Comparison of ENCODE assay signal across 8 cellular contexts in the genomic region with DNA sequence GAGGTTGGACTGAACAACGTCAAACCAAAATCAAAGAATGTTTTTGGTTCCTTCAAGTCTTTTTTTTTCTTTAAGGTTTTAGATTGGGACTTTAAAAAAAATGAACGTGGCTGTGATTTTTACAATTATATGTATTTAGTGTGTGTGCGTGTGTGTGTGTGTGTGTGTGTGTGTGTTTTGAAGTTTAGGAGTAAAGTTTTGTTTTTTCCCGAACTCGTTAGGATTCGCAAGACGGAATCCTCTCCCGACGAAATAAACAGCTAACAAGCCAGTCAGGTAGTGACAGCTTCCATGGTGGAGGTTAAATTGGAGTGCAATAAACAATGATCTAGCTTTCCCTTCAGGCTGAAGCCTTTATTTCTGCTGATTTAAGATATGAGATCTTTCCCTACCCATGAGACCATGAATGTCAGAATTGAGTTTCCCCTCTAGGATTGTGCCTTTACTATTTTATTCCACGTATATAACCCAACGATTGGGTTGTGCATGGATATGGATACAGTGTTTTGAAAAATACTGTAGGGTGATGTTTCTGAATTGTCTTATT. TPM values are rescaled to one million over a fixed set of nuclear protein-coding genes. Genes with fewer than 3 reads are reported as not detected.
DNase-seq lines count a peak whose midpoint lies in the region; ATAC-seq and TF ChIP-seq lines count a peak whose summit lies in the region.

No MANE protein-coding gene starts in this region.

- TSS peak; percentile 36 for BruUV-seq in Caco-2 (replicated peaks; lab: Mats Ljungman, UMichigan)

- intact Hi-C loops in Caco-2 (cut with micrococcal nuclease; ENCODE audit: unreplicated experiment) = loop anchor here (2.0 to 5.0 kb wide), 2 partner anchors 179 to 223 kb away; no protein-coding TSS in a partner anchor

- H3K4me3 ChIP-seq in Caco-2 (ENCODE audit: low read depth, low read length) = peak overlapping the region; percentile 64
- peak overlapping the region; percentile 70 for H3K4me3 ChIP-seq in MG63
- peak overlapping the region; percentile 53 to 60 for H3K4me3 ChIP-seq in cardiac fibroblast (replicated peaks in 1 of 2; ENCODE audit: low read depth in 2 of 2, low read length in 2 of 2)
- H3K4me3 ChIP-seq in mesodermal cell (ENCODE audit: extremely low read depth, insufficient read depth, low read length, poor library complexity, severe bottlenecking) = peak overlapping the region; percentile 72

- no peaks in the 10 kb centered on the region for H3K27me3 Mint-ChIP-seq in Caco-2 (ENCODE audit: insufficient read depth, unreplicated experiment)

- H3K9me3 ChIP-seq in Caco-2 = 0 out of 2 replicates have a peak, but pooled peaks cover 3% of the 10 kb centered on the region
- no peaks in the 10 kb centered on the region for H3K9me3 ChIP-seq in MG63
- H3K9me3 ChIP-seq in mesodermal cell (ENCODE audit: control insufficient read depth, low read length) = peaks cover under 1% of the 10 kb centered on the region

- no peak for DNase-seq in Caco-2
- no peak for DNase-seq in MG63
- DNase-seq in cardiac fibroblast (ENCODE audit: low read depth in 2 of 2) = no peak
- DNase-seq in NCI-H510A treated with DMSO at 0.1 percent for 48 hours (lab: John Stamatoyannopoulos, UW) = no peak

- H3K27ac Mint-ChIP-seq in Caco-2 (ENCODE audit: unreplicated experiment) = peak overlapping the region; percentile 56

- peak overlapping the region; percentile 16 for H3K27ac ChIP-seq in mesodermal cell (ENCODE audit: low read depth, low read length, severe bottlenecking)

- H3K36me3 Mint-ChIP-seq in Caco-2 (ENCODE audit: insufficient read depth, unreplicated experiment) = peaks cover 22% of the 10 kb centered on the region

- TF ChIP-seq CTCF in Caco-2 (IDR thresholded peaks at IDR 0.05; ENCODE audit: insufficient read depth in 1 of 2, low read depth in 1 of 2, low read length in 1 of 2, severe bottlenecking in 1 of 2, unreplicated experiment in 1 of 2) (no peak), cardiac fibroblast (IDR thresholded peaks at IDR 0.05; ENCODE audit: low read depth, low read length) (no peak)

- no peak for ATAC-seq in GM18511 (IDR thresholded peaks at IDR 0.05; ENCODE audit: unreplicated experiment)
- ATAC-seq in GM21381 (IDR thresholded peaks at IDR 0.05; ENCODE audit: unreplicated experiment) = no peak
- no peak for ATAC-seq in HG03342 (IDR thresholded peaks at IDR 0.05; ENCODE audit: unreplicated experiment)

- H3K4me1 ChIP-seq in Caco-2 = peaks cover 25% of the 10 kb centered on the region
- peaks cover 17% of the 10 kb centered on the region for H3K4me1 ChIP-seq in mesodermal cell (ENCODE audit: control insufficient read depth, insufficient read depth, low read length, poor library complexity, severe bottlenecking)

- WGBS in mesodermal cell (ENCODE audit: insufficient coverage in 2 of 2), 2 experiments = 3% methylated on average over 6 of the region's 11 CpGs

- H3K9me3 Mint-ChIP-seq in Caco-2 (ENCODE audit: unreplicated experiment) = peaks cover 9% of the 10 kb centered on the region

- no peaks in the 10 kb centered on the region for H3K36me3 ChIP-seq in Caco-2 (ENCODE audit: control insufficient read depth, insufficient read depth, low read length)
- H3K36me3 ChIP-seq in MG63 = no peaks in the 10 kb centered on the region; the same call in 1 of the 2 replicates
- peaks cover 9% of the 10 kb centered on the region for H3K36me3 ChIP-seq in mesodermal cell (ENCODE audit: control insufficient read depth, insufficient read depth, low read length)

- peaks cover 33% of the 10 kb centered on the region for H3K4me1 Mint-ChIP-seq in Caco-2 (ENCODE audit: low read depth, unreplicated experiment)

- H3K4me3 Mint-ChIP-seq in Caco-2 (ENCODE audit: unreplicated experiment) = peak overlapping the region; percentile 99

- no peaks in the 10 kb centered on the region for H3K27me3 ChIP-seq in Caco-2 (replicated peaks; ENCODE audit: control insufficient read depth, insufficient read depth, low read length)
- no peaks in the 10 kb centered on the region for H3K27me3 ChIP-seq in MG63

- CTCF ChIA-PET in Caco-2 (lab: Charles Lee) = no interaction called here

- POLR2A ChIA-PET in Caco-2 (lab: Charles Lee) = interaction anchor here (1.1 kb wide), 1 partner anchor 109 kb away, joined by 6 read pairs; no protein-coding TSS in a partner anchor

RNA-seq across cellular contexts. Expression of a gene that starts 1.2 kb away (rescaled TPM):
- total RNA-seq in Caco-2 (2022) = 20.0 and 22.7 TPM in 2 replicates
- 0.07 and 1.1 TPM in 2 replicates for total RNA-seq in MG63 (2014; rRNA removed; shearing (Covaris generic); ENCODE audit: low replicate concordance)
- 17.8 TPM for polyA plus RNA-seq in mesodermal cell (2013, experiment 1 of 2)
- 15.1 TPM for polyA plus RNA-seq in mesodermal cell (2013, experiment 2 of 2)

Comparison
In these comparisons a context has a peak if more than half of its experiments do, and no peak if none do; other contexts are left out.
1. RNA of a gene that starts 1.2 kb away (total RNA-seq): 20.0 to 22.7 TPM in Caco-2; 0.07 to 1.1 TPM in MG63; every median in the first group is over 10 times any median in the second.
2. Peak in every context shown above with its lines, with median percentiles within 50 percentile points of each other: H3K4me3 ChIP-seq.